Comparison of ENCODE assay signal across 11 cellular contexts in the genomic region with DNA sequence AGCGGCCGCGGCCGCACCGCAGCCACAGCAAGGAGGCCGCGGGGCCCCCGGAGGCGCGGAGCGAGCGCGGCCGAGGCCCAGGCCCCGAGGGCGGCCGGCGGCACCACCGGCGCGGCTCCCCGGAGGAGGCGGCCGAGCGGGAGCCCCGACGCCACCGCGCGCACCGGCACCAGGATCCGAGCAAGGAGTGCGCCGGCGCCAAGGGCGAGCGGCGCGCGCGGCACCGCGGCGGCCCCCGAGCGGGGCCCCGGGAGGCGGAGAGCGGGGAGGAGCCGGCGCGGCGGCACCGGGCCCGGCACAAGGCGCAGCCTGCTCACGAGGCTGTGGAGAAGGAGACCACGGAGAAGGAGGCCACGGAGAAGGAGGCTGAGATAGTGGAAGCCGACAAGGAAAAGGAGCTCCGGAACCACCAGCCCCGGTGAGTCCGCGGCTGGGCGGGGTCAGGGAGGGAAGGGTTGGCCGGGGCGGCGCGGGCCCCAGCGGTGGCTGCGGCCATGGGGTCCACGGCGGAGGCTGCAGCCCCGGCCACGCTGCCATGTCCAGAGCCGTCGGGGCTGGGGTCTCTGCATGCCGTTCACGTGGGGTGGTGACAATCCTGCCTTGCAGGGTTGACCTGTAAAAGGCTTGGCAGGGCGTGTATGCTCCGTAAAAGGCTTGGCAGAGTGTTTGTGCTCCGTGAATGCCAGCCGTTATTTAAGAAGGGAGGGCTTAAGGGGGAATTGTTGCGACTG.
DNase-seq lines count a peak whose midpoint lies in the region; ATAC-seq and TF ChIP-seq lines count a peak whose summit lies in the region.
"Had no signal": no experiment of that assay in that cellular context is flagged by ENCODE, and none has a peak within 500 bp of the region (broad histone marks: within the 10 kb centered on the region; RNA-seq: fewer than 3 reads in every experiment).

No MANE protein-coding gene starts in this region.

- H3K4me3 ChIP-seq in iPS-15b (ENCODE audit: low read depth, low read length) (peak overlapping the region; percentile 39), smooth muscle cell (peak overlapping the region; percentile 40)
- H3K4me3 ChIP-seq: HAP-1 had no signal

- H3K27ac ChIP-seq in smooth muscle cell (ENCODE audit: low read depth) = no peak overlapping the region

- no peaks in the 10 kb centered on the region for H3F3A ChIP-seq in smooth muscle cell (ENCODE audit: low read depth)

- H3K4me1 ChIP-seq in iPS-15b (ENCODE audit: control insufficient read depth, insufficient read depth, low read length) = no peaks in the 10 kb centered on the region
- no peaks in the 10 kb centered on the region for H3K4me1 ChIP-seq in smooth muscle cell (ENCODE audit: low read depth)
- H3K4me1 ChIP-seq: HAP-1 had no signal

- no peaks in the 10 kb centered on the region for H3K9me3 ChIP-seq in iPS-15b (ENCODE audit: control insufficient read depth, insufficient read depth, low read length)
- H3K9me3 ChIP-seq in smooth muscle cell (replicated peaks; ENCODE audit: low read depth) = no peaks in the 10 kb centered on the region

- H3K36me3 ChIP-seq in iPS-15b (ENCODE audit: control insufficient read depth, insufficient read depth, low read length) (peaks cover 12% of the 10 kb centered on the region), smooth muscle cell (ENCODE audit: low read depth) (no peaks in the 10 kb centered on the region)
- H3K36me3 ChIP-seq: HAP-1 had no signal

- no peak for ATAC-seq in GM18868 (IDR thresholded peaks at IDR 0.05; ENCODE audit: unreplicated experiment)

- TF ChIP-seq CTCF in smooth muscle cell (IDR thresholded peaks at IDR 0.05; ENCODE audit: borderline replicate concordance, insufficient read depth, poor library complexity, severe bottlenecking) = no peak

- H3K79me2 ChIP-seq in smooth muscle cell (ENCODE audit: low read depth) = no peaks in the 10 kb centered on the region

- peak; percentile 53 for DNase-seq in activated CD8-positive, alpha-beta memory T cell treated with anti-CD3 and anti-CD28 coated beads for 24 hours
- no peak for DNase-seq in activated CD8-positive, alpha-beta memory T cell treated with anti-CD3 and anti-CD28 coated beads, Interleukin-2, amount 50 U/mL, for 4 hours
- DNase-seq in NCI-H2196 treated with DMSO at 0.1 percent for 48 hours (lab: John Stamatoyannopoulos, UW; ENCODE audit: unreplicated experiment) = peak; percentile 10
- no peak for DNase-seq in smooth muscle cell (lab: John Stamatoyannopoulos, UW; ENCODE audit: unreplicated experiment)
- no peak for DNase-seq in NCI-H2029 treated with DMSO at 0.1 percent for 48 hours (lab: John Stamatoyannopoulos, UW)
- no peak for DNase-seq in EL
- DNase-seq: activated CD4-positive, alpha-beta memory T cell treated with anti-CD3 and anti-CD28 coated beads for 36 hours; T-cell had no signal

- peak overlapping the region; percentile 79 for H3K4me2 ChIP-seq in smooth muscle cell

- no peak overlapping the region for H3K9ac ChIP-seq in iPS-15b (ENCODE audit: low read depth, low read length)
- H3K9ac ChIP-seq in smooth muscle cell (ENCODE audit: low read depth) = no peak overlapping the region

- 8% methylated on average over 70 of the region's 84 CpGs for whole genome bisulfite sequencing in smooth muscle cell (ENCODE audit: low lambda C conversion rate)

- no peaks in the 10 kb centered on the region for H4K20me1 ChIP-seq in smooth muscle cell (ENCODE audit: low read depth)

- H3K27me3 ChIP-seq in iPS-15b (ENCODE audit: control insufficient read depth, insufficient read depth, low read length) (peaks cover 2% of the 10 kb centered on the region), smooth muscle cell (ENCODE audit: low read depth) (peaks cover 38% of the 10 kb centered on the region)

- no peak overlapping the region for H2AFZ ChIP-seq in smooth muscle cell (ENCODE audit: low read depth)

Comparison
In these comparisons a context has a peak if more than half of its experiments do, and no peak if none do; other contexts are left out.
1. DNase-seq: peak in activated CD8-positive, alpha-beta memory T cell treated with anti-CD3 and anti-CD28 coated beads for 24 hours (single experiment) and NCI-H2196 treated with DMSO at 0.1 percent for 48 hours (single experiment); none in activated CD8-positive, alpha-beta memory T cell treated with anti-CD3 and anti-CD28 coated beads, Interleukin-2, amount 50 U/mL, for 4 hours (single experiment), smooth muscle cell (single experiment), NCI-H2029 treated with DMSO at 0.1 percent for 48 hours (single experiment) and EL (single experiment).